ENCODE assay signal across 12 cellular contexts in the genomic region with DNA sequence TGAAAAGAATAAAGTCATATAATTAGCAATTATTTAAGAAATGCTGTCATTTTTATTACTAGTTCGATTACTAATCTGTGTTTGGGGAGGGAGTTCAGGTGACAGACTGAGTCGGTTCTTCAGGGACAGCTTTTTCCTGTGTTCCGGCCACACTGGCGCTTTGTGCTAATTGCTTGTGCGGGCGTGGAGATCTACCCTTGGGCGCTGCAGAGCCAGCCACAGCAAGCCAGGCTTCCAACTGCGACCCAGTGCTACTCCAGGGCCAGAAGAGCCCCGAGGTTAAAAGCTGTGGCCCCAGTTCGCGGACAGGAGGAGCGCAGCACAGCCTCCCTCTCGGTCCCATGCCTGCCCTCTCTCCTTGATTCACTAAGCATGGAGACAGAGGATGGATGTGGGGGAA. TPM values are rescaled to one million over a fixed set of nuclear protein-coding genes. Genes with fewer than 3 reads are reported as not detected.
"Had no signal": no experiment of that assay in that cellular context is flagged by ENCODE, and none has a peak within 500 bp of the region (broad histone marks: within the 10 kb centered on the region; RNA-seq: fewer than 3 reads in every experiment).

No MANE protein-coding gene starts in this region.

- H3K9me3 ChIP-seq: esophagus squamous epithelium, tibial artery had no signal

- H3K27ac ChIP-seq: esophagus squamous epithelium, tibial artery had no signal

- H3K27me3 Mint-ChIP-seq: activated naive CD8-positive, alpha-beta T cell had no signal

- H3K27ac Mint-ChIP-seq: activated naive CD8-positive, alpha-beta T cell; activated T-helper 1 cell treated with anti-CD3 and anti-CD28 coated beads, Interleukin-12 subunit alpha, Interleukin-12 subunit beta, Interleukin-2, Interleukin-4 antibody, amounts not matched to agents 30 ng/mL and 10 ng/mL and 1 ng/mL, durations not matched to agents 14 hours and 24 hours and 36 hours; effector memory CD8-positive, alpha-beta T cell; mesothelial cell of epicardium; nephron had no signal

- H3K4me3 Mint-ChIP-seq: activated naive CD8-positive, alpha-beta T cell; activated T-helper 1 cell treated with anti-CD3 and anti-CD28 coated beads, Interleukin-12 subunit alpha, Interleukin-12 subunit beta, Interleukin-2, Interleukin-4 antibody, amounts not matched to agents 30 ng/mL and 10 ng/mL and 1 ng/mL, durations not matched to agents 14 hours and 24 hours and 36 hours; effector memory CD8-positive, alpha-beta T cell; mesothelial cell of epicardium; nephron had no signal

- H3K9me3 Mint-ChIP-seq: effector memory CD8-positive, alpha-beta T cell had no signal

- H3K27me3 ChIP-seq: esophagus squamous epithelium, tibial artery had no signal

- H3K4me1 ChIP-seq: esophagus squamous epithelium, tibial artery had no signal

- ATAC-seq: effector memory CD8-positive, alpha-beta T cell had no signal

- H3K4me3 ChIP-seq: esophagus squamous epithelium, lung, tibial artery had no signal

- H3K36me3 Mint-ChIP-seq: mesothelial cell of epicardium had no signal

- H3K4me1 Mint-ChIP-seq: mesothelial cell of epicardium, nephron had no signal

- DNase-seq: activated CD4-positive, alpha-beta T cell treated with anti-CD3 and anti-CD28 coated beads, Interleukin-2, amount 50 U/mL, for 48 hours; activated T-cell treated with anti-CD3 and anti-CD28 coated beads for 4 hours; effector memory CD8-positive, alpha-beta T cell; esophagus squamous epithelium; stimulated activated naive CD4-positive, alpha-beta T cell; tibial artery had no signal

- H3K36me3 ChIP-seq: esophagus squamous epithelium, tibial artery had no signal

RNA-seq across cellular contexts. Expression of a gene that starts 6.5 kb away (rescaled TPM):
- total RNA-seq: activated T-helper 1 cell treated with anti-CD3 and anti-CD28 coated beads, Interleukin-12 subunit alpha, Interleukin-12 subunit beta, Interleukin-2, Interleukin-4 antibody, amounts not matched to agents 30 ng/mL and 10 ng/mL and 1 ng/mL, durations not matched to agents 14 hours and 24 hours and 36 hours; bronchial epithelial cell; esophagus squamous epithelium had no signal
